ENCODE assay signal across 9 cellular contexts in the genomic region with DNA sequence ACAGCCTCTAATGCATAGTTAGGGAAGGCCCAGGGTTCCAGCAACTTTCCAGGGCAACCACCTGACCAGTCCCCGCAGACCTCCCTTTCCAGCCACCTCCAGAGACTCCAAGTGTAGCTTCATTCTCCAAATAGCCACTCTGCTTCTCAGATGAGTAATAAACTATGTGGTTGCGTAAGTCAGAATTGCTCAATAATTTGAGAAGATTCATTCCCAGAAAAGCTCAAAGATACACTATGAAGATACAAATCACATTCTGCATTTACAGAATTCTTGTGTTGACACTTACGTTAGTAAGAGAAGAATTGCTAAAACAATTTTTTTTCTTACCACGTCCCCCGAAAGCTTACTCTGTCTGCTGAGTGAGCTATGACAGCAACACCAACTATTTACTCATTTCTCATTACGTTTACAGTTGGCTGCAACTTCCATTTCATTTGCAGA. TPM values are rescaled to one million over a fixed set of nuclear protein-coding genes. Genes with fewer than 3 reads are reported as not detected.
A peak's percentile ranks its signal among the peaks of the same experiment; 100 is the strongest.
DNase-seq lines count a peak whose midpoint lies in the region; ATAC-seq and TF ChIP-seq lines count a peak whose summit lies in the region.
"Had no signal": no experiment of that assay in that cellular context is flagged by ENCODE, and none has a peak within 500 bp of the region (broad histone marks: within the 10 kb centered on the region; RNA-seq: fewer than 3 reads in every experiment).

No MANE protein-coding gene starts in this region.

- no peak overlapping the region; the same call in 1 of the 2 replicates for H3K27ac ChIP-seq in RWPE1

- POLR2A ChIA-PET in RWPE1 (lab: Yijun Ruan, JAX; ENCODE audit: low non-redundant PET): interaction anchor here (0.6 kb wide), 1 partner anchor 49 kb away, joined by 3 read pairs; no protein-coding TSS in a partner anchor

- ATAC-seq in sciatic nerve: peak; percentile 96
- ATAC-seq in GM18519 (IDR thresholded peaks at IDR 0.05; ENCODE audit: low FRiP score, unreplicated experiment): no peak
- ATAC-seq: activated CD4-positive, CD25-positive, alpha-beta regulatory T cell treated with anti-CD3 and anti-CD28 coated beads, Interleukin-2, amount 50 U/mL, for 24 hours had no signal

- in situ Hi-C loops in G401 (cut with HindIII; ENCODE audit: low sequenced_read_pairs): no loop called here

- intact Hi-C loops in sciatic nerve (cut with DNase I): no loop called here

- CTCF ChIA-PET in RWPE1 (lab: Yijun Ruan, JAX): interaction anchor here (0.5 to 0.8 kb wide), 3 partner anchors 8 to 241 kb away, joined by 3 to 4 read pairs (median 4); no protein-coding TSS in a partner anchor

- TF ChIP-seq CTCF in RWPE1 (conservative IDR thresholded peaks at IDR 0.05; ENCODE audit: low read depth): no peak
- TF ChIP-seq CTCF in fibroblast of villous mesenchyme (IDR thresholded peaks at IDR 0.05; ENCODE audit: insufficient read depth, low read depth, low read length): no peak

- DNase-seq in GM04504 (ENCODE audit: low read depth): peak; percentile 94
- DNase-seq in RWPE1 (ENCODE audit: low spot score): peak; percentile 73
- peak; percentile 99 for DNase-seq in fibroblast of villous mesenchyme (ENCODE audit: low read depth)
- DNase-seq in sciatic nerve (ENCODE audit: low spot score): peak; percentile 80
- no peak for DNase-seq in medulla oblongata (ENCODE audit: extremely low spot score)
- DNase-seq in RPMI8226: no peak
- DNase-seq in G401 (ENCODE audit: low spot score): no peak

- H3K4me3 ChIP-seq in fibroblast of villous mesenchyme (ENCODE audit: low read depth, low read length): no peak overlapping the region

RNA-seq across cellular contexts. Expression of a gene that starts 8.2 kb away (rescaled TPM):
- total RNA-seq in fibroblast of villous mesenchyme: 20.9 and 32.0 TPM in 2 replicates
- total RNA-seq in sciatic nerve: 59.1 TPM
- total RNA-seq in G401 (2014; rRNA removed; shearing (Covaris generic)): 17.8 and 27.3 TPM in 2 replicates

Comparison
In these comparisons a context has a peak if more than half of its experiments do, and no peak if none do; other contexts are left out.
1. DNase-seq: peak in GM04504 (single experiment), RWPE1 (single experiment), fibroblast of villous mesenchyme (single experiment) and sciatic nerve (single experiment); none in medulla oblongata (single experiment), RPMI8226 (single experiment) and G401 (single experiment).